ENCODE assay signal across 29 cellular contexts in the genomic region with DNA sequence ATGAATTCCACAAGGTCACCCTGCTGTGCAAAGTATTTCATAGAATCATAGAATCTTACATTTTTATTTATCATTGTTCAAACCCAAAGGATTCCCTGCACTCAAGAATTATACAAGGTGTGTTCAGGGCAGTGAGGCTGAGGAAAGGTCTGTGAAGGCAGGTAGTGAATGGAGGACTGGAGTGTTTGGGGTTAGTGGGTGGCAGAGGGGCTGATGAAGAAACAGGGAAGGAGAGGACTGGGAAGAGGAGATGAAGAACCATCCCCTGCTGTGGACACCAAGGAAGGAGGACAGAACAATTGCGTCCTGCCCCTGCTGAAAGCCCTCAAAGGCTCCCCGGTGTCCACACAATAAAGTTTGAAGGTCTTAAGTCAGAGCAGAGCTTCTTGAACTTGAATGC. TPM values are rescaled to one million over a fixed set of nuclear protein-coding genes. Genes with fewer than 3 reads are reported as not detected.
"Had no signal": no experiment of that assay in that cellular context is flagged by ENCODE, and none has a peak within 500 bp of the region (broad histone marks: within the 10 kb centered on the region; RNA-seq: fewer than 3 reads in every experiment).

No MANE protein-coding gene starts in this region.

- H3K27ac ChIP-seq: colonic mucosa, heart left ventricle, hepatocyte, left lung, ovary, right lobe of liver, thoracic aorta, tibial nerve, upper lobe of left lung had no signal

- H3K27ac Mint-ChIP-seq: effector memory CD8-positive, alpha-beta T cell; mesothelial cell of epicardium; naive B cell; natural killer cell treated with Interleukin-12 subunit alpha and Interleukin-12 subunit beta and Interleukin-15 and Interleukin-18, amount 100 ng/mL, for 72 hours; stimulated activated naive B cell treated with anti-CD40 and anti-IgM and Interleukin-4, amounts not matched to agents 10 μg/mL and 1 μg/mL and 100 μg/mL, for 72 hours; stimulated activated naive CD8-positive, alpha-beta T cell treated with anti-CD3 and anti-CD28 coated beads, Interleukin-15, Interleukin-2, amounts not matched to agents 100 ng/mL and 50 ng/mL, for 24 hours had no signal

- H3K4me3 ChIP-seq: colonic mucosa, heart left ventricle, hepatocyte, left lung, mucosa of descending colon, ovary, right lobe of liver, thoracic aorta, tibial nerve, upper lobe of left lung had no signal

- H3K9me3 Mint-ChIP-seq: effector memory CD8-positive, alpha-beta T cell; mesothelial cell of epicardium; natural killer cell treated with Interleukin-12 subunit alpha and Interleukin-12 subunit beta and Interleukin-15 and Interleukin-18, amount 100 ng/mL, for 72 hours; stimulated activated naive B cell treated with anti-CD40 and anti-IgM and Interleukin-4, amounts not matched to agents 10 μg/mL and 1 μg/mL and 100 μg/mL, for 72 hours; stimulated activated naive CD8-positive, alpha-beta T cell treated with anti-CD3 and anti-CD28 coated beads, Interleukin-15, Interleukin-2, amounts not matched to agents 100 ng/mL and 50 ng/mL, for 24 hours had no signal

- H3K4me1 ChIP-seq: colonic mucosa, heart left ventricle, left lung, right lobe of liver, tibial nerve, upper lobe of left lung had no signal

- H3K27me3 ChIP-seq: colonic mucosa, ovary, right lobe of liver, upper lobe of left lung had no signal

- H3K79me2 ChIP-seq: hepatocyte had no signal

- H3K9me3 ChIP-seq: colonic mucosa, heart left ventricle, left lung, mucosa of descending colon, ovary, right lobe of liver, thoracic aorta, tibial nerve, upper lobe of left lung had no signal

- DNase-seq: colonic mucosa; dermis blood vessel endothelial cell; effector memory CD8-positive, alpha-beta T cell; erythroblast; heart left ventricle; left cardiac atrium; left lung; mesenchymal stem cell; mucosa of descending colon; naive B cell; nucleus accumbens; ovary; posterior cingulate gyrus; right lobe of liver; small intestine; stimulated activated CD4-positive, alpha-beta T cell treated with anti-CD3 and anti-CD28 coated beads, Interleukin-15, amount 100 ng/mL, for 24 hours; stimulated activated CD4-positive, alpha-beta T cell treated with anti-CD3 and anti-CD28 coated beads, Interleukin-2, amount 100 ng/mL, for 48 hours; stimulated activated naive B cell treated with anti-CD40 and anti-IgM and Interleukin-4, amounts not matched to agents 10 μg/mL and 1 μg/mL and 100 μg/mL, for 72 hours; upper lobe of left lung had no signal

- H3K4me3 Mint-ChIP-seq: effector memory CD8-positive, alpha-beta T cell; mesothelial cell of epicardium; naive B cell; natural killer cell treated with Interleukin-12 subunit alpha and Interleukin-12 subunit beta and Interleukin-15 and Interleukin-18, amount 100 ng/mL, for 72 hours; neural crest cell; stimulated activated naive B cell treated with anti-CD40 and anti-IgM and Interleukin-4, amounts not matched to agents 10 μg/mL and 1 μg/mL and 100 μg/mL, for 72 hours; stimulated activated naive CD8-positive, alpha-beta T cell treated with anti-CD3 and anti-CD28 coated beads, Interleukin-15, Interleukin-2, amounts not matched to agents 100 ng/mL and 50 ng/mL, for 24 hours had no signal

- H3K4me1 Mint-ChIP-seq: mesothelial cell of epicardium; naive B cell; neural crest cell; stimulated activated naive B cell treated with anti-CD40 and anti-IgM and Interleukin-4, amounts not matched to agents 10 μg/mL and 1 μg/mL and 100 μg/mL, for 72 hours had no signal

- H3K36me3 Mint-ChIP-seq: mesothelial cell of epicardium; natural killer cell treated with Interleukin-12 subunit alpha and Interleukin-12 subunit beta and Interleukin-15 and Interleukin-18, amount 100 ng/mL, for 72 hours; stimulated activated naive B cell treated with anti-CD40 and anti-IgM and Interleukin-4, amounts not matched to agents 10 μg/mL and 1 μg/mL and 100 μg/mL, for 72 hours had no signal

- ATAC-seq: effector memory CD8-positive, alpha-beta T cell; heart left ventricle; left cardiac atrium; left lung; mucosa of descending colon; natural killer cell treated with Interleukin-12 subunit alpha and Interleukin-12 subunit beta and Interleukin-15 and Interleukin-18, amount 100 ng/mL, for 72 hours; right lobe of liver; stimulated activated naive B cell treated with anti-CD40 and anti-IgM and Interleukin-4, amounts not matched to agents 10 μg/mL and 1 μg/mL and 100 μg/mL, for 72 hours had no signal

- H2AFZ ChIP-seq: hepatocyte had no signal

- H3K36me3 ChIP-seq: colonic mucosa, heart left ventricle, left lung, ovary, right lobe of liver, thoracic aorta, tibial nerve, upper lobe of left lung had no signal

- H3K4me2 ChIP-seq: hepatocyte had no signal

RNA-seq across cellular contexts. Expression of gene FAIM2, which starts 50.0 kb away (rescaled TPM):
- total RNA-seq: dermis blood vessel endothelial cell, glomerular endothelial cell, kidney epithelial cell, lung microvascular endothelial cell had no signal
